In the genomic region with DNA sequence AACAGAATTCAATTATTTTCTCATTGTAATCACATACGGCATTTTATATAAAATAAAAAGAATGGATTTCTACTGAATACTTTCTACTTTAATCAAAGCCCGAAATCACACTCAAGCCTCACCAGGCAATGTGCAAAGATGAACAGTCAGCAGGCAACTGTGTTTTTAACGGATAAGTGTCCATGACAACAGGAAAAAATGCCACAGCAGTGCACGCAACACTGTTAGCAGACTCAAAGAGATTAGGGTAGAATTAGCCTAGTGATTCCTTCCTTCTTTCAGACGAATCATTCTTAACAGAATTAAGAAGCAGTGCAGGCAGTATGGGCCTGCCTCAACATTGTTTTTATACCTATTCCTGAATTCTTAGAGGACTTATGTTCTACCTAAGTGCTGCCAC, we compare ENCODE assay signal across 13 cellular contexts.
DNase-seq lines count a peak whose midpoint lies in the region; ATAC-seq and TF ChIP-seq lines count a peak whose summit lies in the region.
"Had no signal": no experiment of that assay in that cellular context is flagged by ENCODE, and none has a peak within 500 bp of the region (broad histone marks: within the 10 kb centered on the region; RNA-seq: fewer than 3 reads in every experiment).

No MANE protein-coding gene starts in this region.

- no peaks in the 10 kb centered on the region for H3K36me3 ChIP-seq in tibial nerve
- H3K36me3 ChIP-seq: gastrocnemius medialis had no signal

- no peak overlapping the region for H3K4me3 ChIP-seq in tibial nerve
- H3K4me3 ChIP-seq: gastrocnemius medialis, GM23338 had no signal

- no peak for TF ChIP-seq EP300 in tibial nerve (IDR thresholded peaks at IDR 0.05)

- H3K4me1 ChIP-seq in tibial nerve = no peaks in the 10 kb centered on the region
- H3K4me1 ChIP-seq: gastrocnemius medialis had no signal

- no peaks in the 10 kb centered on the region for H3K9me3 ChIP-seq in tibial nerve
- H3K9me3 ChIP-seq: gastrocnemius medialis had no signal

- H3K27me3 ChIP-seq in tibial nerve = no peaks in the 10 kb centered on the region
- H3K27me3 ChIP-seq: gastrocnemius medialis had no signal

- H3K27ac ChIP-seq in tibial nerve = no peak overlapping the region
- H3K27ac ChIP-seq: gastrocnemius medialis had no signal

- no peak for TF ChIP-seq CTCF in tibial nerve (IDR thresholded peaks at IDR 0.05)

- no peak for TF ChIP-seq POLR2A in tibial nerve (IDR thresholded peaks at IDR 0.05)

- DNase-seq in Ammon's horn (ENCODE audit: low spot score) (peak; percentile 66), NCI-H2227 treated with DMSO at 0.1 percent for 48 hours (lab: John Stamatoyannopoulos, UW) (peak; percentile 12), dedifferentiated amniotic fluid mesenchymal stem cell (ENCODE audit: extremely low spot score) (peak; percentile 86), midbrain (lab: John Stamatoyannopoulos, UW) (peak; percentile 10), tibial nerve (ENCODE audit: low spot score in 2 of 2) (no peak), DMS79 (lab: John Stamatoyannopoulos, UW) (no peak), pons (ENCODE audit: low spot score) (no peak)
- DNase-seq: activated T-cell treated with anti-CD3 and anti-CD28 coated beads, Interleukin-2, amount 50 U/mL, for 48 hours; CD4-positive, CD25-positive, alpha-beta regulatory T cell; gastrocnemius medialis; NCI-H2171 treated with DMSO at 0.1 percent for 48 hours had no signal

- 71 to 83% methylated on average over 5 of the region's 5 CpGs for WGBS in tibial nerve, 2 donors

- no peak for ATAC-seq in HG02885 (IDR thresholded peaks at IDR 0.05; ENCODE audit: poor library complexity, unreplicated experiment)
- ATAC-seq: gastrocnemius medialis, GM23338 had no signal

Comparison
In these comparisons a context has a peak if more than half of its experiments do, and no peak if none do; other contexts are left out.
1. DNase-seq: peak in Ammon's horn (single experiment), NCI-H2227 treated with DMSO at 0.1 percent for 48 hours (single experiment), dedifferentiated amniotic fluid mesenchymal stem cell (single experiment) and midbrain (single experiment); none in tibial nerve (0 of 2), DMS79 (single experiment) and pons (single experiment).